ENCODE assay signal across 8 cellular contexts in the genomic region with DNA sequence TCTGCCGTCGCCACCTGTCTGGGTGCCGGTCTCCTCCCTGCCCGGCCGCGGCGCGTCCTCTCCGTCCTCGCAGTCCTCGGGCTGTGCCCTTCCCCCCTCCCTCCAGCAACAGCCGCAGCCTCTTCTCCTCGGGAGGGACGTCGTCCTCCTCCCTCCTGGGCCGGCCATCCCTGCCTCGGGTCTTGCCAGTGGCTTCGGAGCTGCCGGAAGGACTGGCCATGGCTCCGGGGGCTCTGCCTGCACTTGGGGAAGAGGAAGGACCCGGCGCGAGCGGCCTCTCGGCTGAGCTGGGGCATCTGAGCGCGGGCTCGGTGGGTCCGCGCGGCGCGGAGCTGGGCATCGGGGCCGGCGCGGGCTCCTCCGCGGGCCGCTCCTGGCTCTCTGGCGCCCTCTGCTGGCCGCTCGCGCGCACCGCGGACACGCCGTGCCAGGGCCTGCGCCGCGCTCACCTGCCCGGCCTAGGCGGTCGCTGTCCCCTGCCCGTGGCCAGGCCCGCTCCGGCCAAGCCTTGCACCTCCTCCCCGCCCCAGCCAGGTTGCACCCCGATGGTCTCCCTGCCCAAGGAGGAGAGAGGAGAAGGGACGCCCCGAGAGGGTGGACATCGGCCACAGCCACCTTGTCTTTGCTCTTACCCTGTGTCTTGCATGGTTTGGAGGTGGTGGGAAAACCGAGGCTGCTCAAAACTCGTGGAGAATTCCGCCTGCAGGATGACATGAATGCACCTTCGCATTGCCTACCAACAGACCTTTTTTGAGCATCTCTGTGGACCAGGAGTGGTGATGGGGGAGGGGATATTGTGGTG.
DNase-seq lines count a peak whose midpoint lies in the region; ATAC-seq and TF ChIP-seq lines count a peak whose summit lies in the region.
"Not testable (repeated sequence)": the region's sequence is repeated elsewhere in the genome, so short reads cannot be mapped to it uniquely, and the experiment has no call there.

No MANE protein-coding gene starts in this region.

- H3K36me3 Mint-ChIP-seq in activated CD4-positive, alpha-beta memory T cell treated with anti-CD3 and anti-CD28 coated beads, Interleukin-2, amount 10 ng/mL, durations not matched to agents 7 days and 5 days (ENCODE audit: low read depth); brain; natural killer cell: not testable (repeated sequence)

- not testable (repeated sequence) for H3K4me3 Mint-ChIP-seq in activated CD4-positive, alpha-beta memory T cell treated with anti-CD3 and anti-CD28 coated beads, Interleukin-2, amount 10 ng/mL, durations not matched to agents 7 days and 5 days
- H3K4me3 Mint-ChIP-seq in brain (peak overlapping the region; percentile 82 to 85 (median 83)), natural killer cell (peak overlapping the region; percentile 70)

- not testable (repeated sequence) for H3K9me3 Mint-ChIP-seq in activated CD4-positive, alpha-beta memory T cell treated with anti-CD3 and anti-CD28 coated beads, Interleukin-2, amount 10 ng/mL, durations not matched to agents 7 days and 5 days; brain; natural killer cell

- ATAC-seq in heart right ventricle, result not testable (repeated sequence)
- peak in 1 of 3 donors; percentile 51 for ATAC-seq in natural killer cell

- not testable (repeated sequence) for H3K27ac Mint-ChIP-seq in activated CD4-positive, alpha-beta memory T cell treated with anti-CD3 and anti-CD28 coated beads, Interleukin-2, amount 10 ng/mL, durations not matched to agents 7 days and 5 days; brain; natural killer cell

- H3K27me3 ChIP-seq in NT2/D1 (ENCODE audit: insufficient read depth, insufficient read length) (peaks cover 30% of the 10 kb centered on the region), heart right ventricle (peaks cover 0 to 37% (median 9%) of the 10 kb centered on the region in 7 donors)

- intact Hi-C loops in heart right ventricle (cut with DNase I), result loop anchor here in 2 of 10 donors (5.0 to 10.0 kb wide), 2 partner anchors 285 to 288 kb away; no protein-coding TSS in a partner anchor
- intact Hi-C loops in natural killer cell (cut with micrococcal nuclease), result not testable (repeated sequence)

- H3K27ac ChIP-seq in heart right ventricle, result not testable (repeated sequence)

- not testable (repeated sequence) for H3K4me1 ChIP-seq in NT2/D1 (ENCODE audit: insufficient read depth, insufficient read length); heart right ventricle

- WGBS in heart right ventricle, 2 donors, result 3 to 7% methylated on average over 36 to 67 of the region's 67 CpGs

- H3K9ac ChIP-seq in NT2/D1 (ENCODE audit: insufficient read length, low read depth), result peak overlapping the region; percentile 21

- peaks cover 15% of the 10 kb centered on the region for H3K27me3 Mint-ChIP-seq in activated CD4-positive, alpha-beta memory T cell treated with anti-CD3 and anti-CD28 coated beads, Interleukin-2, amount 10 ng/mL, durations not matched to agents 7 days and 5 days
- H3K27me3 Mint-ChIP-seq in brain (peaks cover 43% of the 10 kb centered on the region), natural killer cell (ENCODE audit: low read depth in 2 of 2) (peaks cover 20 to 28% of the 10 kb centered on the region in 2 donors)

- not testable (repeated sequence) for H3K4me1 Mint-ChIP-seq in activated CD4-positive, alpha-beta memory T cell treated with anti-CD3 and anti-CD28 coated beads, Interleukin-2, amount 10 ng/mL, durations not matched to agents 7 days and 5 days; brain
- H3K4me1 Mint-ChIP-seq in natural killer cell, result peaks cover 7 to 17% of the 10 kb centered on the region in 2 donors

- H3K9me3 ChIP-seq in NT2/D1 (ENCODE audit: insufficient read depth, low read length); heart right ventricle: not testable (repeated sequence)

- CTCF ChIA-PET in activated CD4-positive, alpha-beta memory T cell treated with anti-CD3 and anti-CD28 coated beads, Interleukin-2, amount 10 ng/mL, durations not matched to agents 7 days and 5 days (lab: Charles Lee), result not testable (repeated sequence)

- POLR2A ChIA-PET in activated CD4-positive, alpha-beta memory T cell treated with anti-CD3 and anti-CD28 coated beads, Interleukin-2, amount 10 ng/mL, durations not matched to agents 7 days and 5 days (lab: Charles Lee), result not testable (repeated sequence)

- TF ChIP-seq CTCF in AG09309 (IDR thresholded peaks at IDR 0.05; ENCODE audit: control insufficient read depth, insufficient read depth, low read depth, low read length, missing control alignments), result peak; percentile 13
- peak; percentile 76 for TF ChIP-seq CTCF in GM20000 (IDR thresholded peaks at IDR 0.05; ENCODE audit: extremely low read depth, missing control alignments)
- peak; percentile 61 to 72 for TF ChIP-seq CTCF in brain (conservative IDR thresholded peaks at IDR 0.05)
- peak; percentile 35 to 88 (median 73) for TF ChIP-seq CTCF in heart right ventricle (IDR thresholded peaks at IDR 0.05)
- TF ChIP-seq CTCF in natural killer cell (IDR thresholded peaks at IDR 0.05), result peak; percentile 57

- DNase-seq in AG09309 (ENCODE audit: low read depth); NT2/D1 (ENCODE audit: low read depth, low spot score): not testable (repeated sequence)
- DNase-seq in GM20000 (ENCODE audit: low spot score), result peak; percentile 43
- peak; percentile 35 for DNase-seq in activated CD4-positive, alpha-beta memory T cell treated with anti-CD3 and anti-CD28 coated beads, Interleukin-2, amount 10 ng/mL, durations not matched to agents 7 days and 5 days
- peak in 1 of 2 donors; percentile 64 for DNase-seq in heart right ventricle
- peak; percentile 47 for DNase-seq in natural killer cell
- DNase-seq in stimulated activated CD4-positive, alpha-beta T cell treated with anti-CD3 and anti-CD28 coated beads, TNF-alpha, amount 100 ng/mL, for 1 hour (ENCODE audit: low read depth in 3 of 3, low spot score in 1 of 3), result peak in 2 of 3 donors; percentile 4 to 53

- H3K36me3 ChIP-seq in NT2/D1 (ENCODE audit: insufficient read depth, insufficient read length, low read length); heart right ventricle: not testable (repeated sequence)

- peak overlapping the region; percentile 48 for H3K4me3 ChIP-seq in AG09309 (ENCODE audit: control insufficient read depth, low read depth, low read length)
- H3K4me3 ChIP-seq in NT2/D1 (ENCODE audit: insufficient read length, low read depth), result not testable (repeated sequence)
- H3K4me3 ChIP-seq in heart right ventricle, result peak overlapping the region in 9 of 10 donors; percentile 19 to 64 (median 47)

Comparison
In these comparisons a context has a peak if more than half of its experiments do, and no peak if none do; other contexts are left out.
1. CTCF ChIP-seq: peak in every context shown above with its lines; median percentile 76 in GM20000; 73 in heart right ventricle; 66 in brain; 57 in natural killer cell; 13 in AG09309.